In the genomic region with DNA sequence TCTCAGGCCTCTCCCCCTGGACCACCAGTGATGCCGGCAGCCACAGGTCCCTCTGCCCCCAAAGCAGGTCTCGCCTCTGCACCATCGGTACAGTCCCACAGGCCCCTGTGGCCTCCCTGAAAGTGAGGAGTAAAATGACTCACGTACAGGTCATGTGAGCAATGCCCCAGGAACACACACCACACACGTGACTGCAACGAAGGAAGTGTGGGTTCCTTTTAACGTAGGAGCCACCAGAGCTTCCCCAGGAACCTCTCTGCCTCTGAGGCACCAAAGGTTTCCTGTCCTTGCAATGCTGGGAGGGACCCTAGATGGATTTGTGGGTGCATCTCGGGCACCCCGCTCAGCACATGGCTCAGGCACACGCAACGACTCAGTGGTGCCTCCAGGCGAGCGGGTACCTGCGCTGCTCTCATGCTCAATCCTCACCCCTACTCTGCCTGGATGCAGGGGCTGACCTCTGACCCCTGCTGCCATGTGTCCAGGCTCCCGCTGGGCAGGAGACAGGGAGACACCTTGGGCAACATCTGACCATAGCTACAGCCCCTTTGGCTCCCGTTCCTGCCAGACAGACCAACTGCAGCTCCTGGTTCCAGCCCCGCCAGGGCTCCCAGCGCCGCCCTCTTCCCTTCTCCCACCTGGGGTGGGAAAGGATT, we compare ENCODE assay signal across 8 cellular contexts.
DNase-seq lines count a peak whose midpoint lies in the region; ATAC-seq, FAIRE-seq and TF ChIP-seq lines count a peak whose summit lies in the region.

No MANE protein-coding gene starts in this region.

- ATAC-seq in HG02678 (IDR thresholded peaks at IDR 0.05; ENCODE audit: unreplicated experiment) (peak; percentile 60), GM18520 (IDR thresholded peaks at IDR 0.05; ENCODE audit: unreplicated experiment) (no peak), HG03354 (IDR thresholded peaks at IDR 0.05; ENCODE audit: poor library complexity, severe bottlenecking, unreplicated experiment) (no peak)

- FAIRE-seq in GM12891 (lab: Jason Lieb, UNC): no peak

- no peak for TF ChIP-seq POLR2A in GM12891 (IDR thresholded peaks at IDR 0.05; ENCODE audit: low read depth, low read length)

- peak; percentile 75 for DNase-seq in activated CD4-positive, alpha-beta T cell treated with anti-CD3 and anti-CD28 coated beads for 48 hours
- peak; percentile 18 for DNase-seq in effector CD8-positive, alpha-beta T cell (lab: John Stamatoyannopoulos, UW)
- DNase-seq in stimulated activated CD4-positive, alpha-beta T cell treated with anti-CD3 and anti-CD28 coated beads, Interleukin-2, amount 100 ng/mL, for 48 hours: peak; percentile 41 to 43
- DNase-seq in GM12891 (ENCODE audit: insufficient read length, low spot score) (no peak), DMS153 (lab: John Stamatoyannopoulos, UW) (no peak)

TF ChIP-seq in GM12891, 5 proteins besides CTCF, POLR2A, EP300 and RAD21:
- TF ChIP-seq TAF1 (IDR thresholded peaks at IDR 0.05; ENCODE audit: low read depth, low read length) (no peak), SPI1 (IDR thresholded peaks at IDR 0.05; ENCODE audit: low read depth, low read length) (no peak), PAX5 (IDR thresholded peaks at IDR 0.05; ENCODE audit: insufficient read depth, low read length, severe bottlenecking) (no peak), POU2F2 (IDR thresholded peaks at IDR 0.05; ENCODE audit: low read depth, low read length) (no peak), POLR2AphosphoS5 (IDR thresholded peaks at IDR 0.05; ENCODE audit: low read depth, low read length) (no peak)

Comparison
In these comparisons a context has a peak if more than half of its experiments do, and no peak if none do; other contexts are left out.
1. DNase-seq: peak in activated CD4-positive, alpha-beta T cell treated with anti-CD3 and anti-CD28 coated beads for 48 hours (single experiment), effector CD8-positive, alpha-beta T cell (single experiment) and stimulated activated CD4-positive, alpha-beta T cell treated with anti-CD3 and anti-CD28 coated beads, Interleukin-2, amount 100 ng/mL, for 48 hours (2 of 2); none in GM12891 (single experiment) and DMS153 (single experiment).